20 cellular contexts compared by ENCODE assay signal in the genomic region with DNA sequence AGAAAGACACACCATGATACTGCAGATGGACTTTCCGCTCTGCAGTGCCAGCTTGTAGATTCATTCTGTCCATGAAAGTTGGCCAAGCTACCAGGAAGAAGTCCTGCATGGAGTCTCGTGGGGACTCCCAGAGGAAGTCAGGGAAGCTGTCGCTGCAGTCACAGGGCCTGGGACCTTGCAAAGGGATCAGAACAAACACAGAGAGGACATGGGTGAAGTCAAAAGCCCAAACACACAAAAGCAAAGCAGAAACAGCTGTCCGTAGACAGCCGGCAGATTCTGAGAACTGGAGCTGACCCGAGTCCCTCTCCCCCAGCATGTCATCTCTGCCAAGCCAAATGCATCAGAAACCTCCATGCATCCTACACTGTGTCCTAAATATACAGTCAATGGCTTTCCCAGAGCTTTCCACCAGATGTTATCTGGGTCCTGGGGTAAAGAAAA.
DNase-seq lines count a peak whose midpoint lies in the region; ATAC-seq and TF ChIP-seq lines count a peak whose summit lies in the region.
"Had no signal": no experiment of that assay in that cellular context is flagged by ENCODE, and none has a peak within 500 bp of the region (broad histone marks: within the 10 kb centered on the region; RNA-seq: fewer than 3 reads in every experiment).

No MANE protein-coding gene starts in this region.

- H3K4me3 ChIP-seq in naive thymus-derived CD4-positive, alpha-beta T cell (ENCODE audit: low read length): no peak overlapping the region
- no peak overlapping the region for H3K4me3 ChIP-seq in transverse colon
- H3K4me3 ChIP-seq: adrenal gland, mucosa of descending colon, SK-N-MC, testis had no signal

- H3K4me1 Mint-ChIP-seq in stimulated activated naive CD8-positive, alpha-beta T cell treated with anti-CD3 and anti-CD28 coated beads, Interleukin-15, amount 100 ng/mL, for 72 hours: no peaks in the 10 kb centered on the region
- no peaks in the 10 kb centered on the region for H3K4me1 Mint-ChIP-seq in naive thymus-derived CD4-positive, alpha-beta T cell

- no peaks in the 10 kb centered on the region for H3K9me3 ChIP-seq in naive thymus-derived CD4-positive, alpha-beta T cell (ENCODE audit: control insufficient read depth in 2 of 3, low read length in 3 of 3)
- H3K9me3 ChIP-seq in transverse colon: no peaks in the 10 kb centered on the region
- H3K9me3 ChIP-seq: adrenal gland, mucosa of descending colon, testis had no signal

- H3K27me3 Mint-ChIP-seq in stimulated activated naive CD8-positive, alpha-beta T cell treated with anti-CD3 and anti-CD28 coated beads, Interleukin-15, amount 100 ng/mL, for 72 hours: peaks cover 95% of the 10 kb centered on the region
- peaks cover 37 to 75% (median 55%) of the 10 kb centered on the region in 5 donors for H3K27me3 Mint-ChIP-seq in naive thymus-derived CD4-positive, alpha-beta T cell

- CTCF ChIA-PET in naive thymus-derived CD4-positive, alpha-beta T cell (lab: Charles Lee): interaction anchor here (1.0 kb wide), 1 partner anchor 21 kb away, joined by 3 read pairs; no protein-coding TSS in a partner anchor

- 60 to 80% methylated on average over 3 to 6 of the region's 6 CpGs for WGBS in transverse colon (ENCODE audit: low coverage in 1 of 2), 2 donors

- H3K36me3 Mint-ChIP-seq in naive thymus-derived CD4-positive, alpha-beta T cell: no peaks in the 10 kb centered on the region
- H3K36me3 Mint-ChIP-seq: activated CD4-positive, alpha-beta memory T cell treated with anti-CD3 and anti-CD28 coated beads for 36 hours had no signal

- intact Hi-C loops in left cardiac atrium (cut with DNase I) (loop anchor here in 1 of 2 donors (10.0 kb wide), 1 partner anchor 207 kb away; no protein-coding TSS in a partner anchor), transverse colon (cut with DNase I; ENCODE audit: low total_unique reads) (no loop called here)
- intact Hi-C loops in naive thymus-derived CD4-positive, alpha-beta T cell (cut with micrococcal nuclease): no loop called here

- no peaks in the 10 kb centered on the region for H3K9me3 Mint-ChIP-seq in stimulated activated naive CD8-positive, alpha-beta T cell treated with anti-CD3 and anti-CD28 coated beads, Interleukin-15, amount 100 ng/mL, for 72 hours
- H3K9me3 Mint-ChIP-seq in naive thymus-derived CD4-positive, alpha-beta T cell: no peaks in the 10 kb centered on the region
- H3K9me3 Mint-ChIP-seq: activated CD4-positive, alpha-beta memory T cell treated with anti-CD3 and anti-CD28 coated beads for 36 hours had no signal

- no peak for TF ChIP-seq POLR2A in transverse colon (IDR thresholded peaks at IDR 0.05)

- no peaks in the 10 kb centered on the region for H3K36me3 ChIP-seq in naive thymus-derived CD4-positive, alpha-beta T cell (ENCODE audit: control insufficient read depth in 2 of 3, insufficient read depth in 3 of 3, low read length in 3 of 3)
- no peaks in the 10 kb centered on the region for H3K36me3 ChIP-seq in transverse colon

- ATAC-seq in left cardiac atrium (peak; percentile 60 to 61), omental fat pad (ENCODE audit: low FRiP score) (peak; percentile 37), HG02870 (IDR thresholded peaks at IDR 0.05; ENCODE audit: unreplicated experiment) (no peak)
- ATAC-seq in stimulated activated naive CD8-positive, alpha-beta T cell treated with anti-CD3 and anti-CD28 coated beads, Interleukin-15, amount 100 ng/mL, for 72 hours: no peak
- no peak for ATAC-seq in naive thymus-derived CD4-positive, alpha-beta T cell
- ATAC-seq: esophagus mucosa, mucosa of descending colon, Panc1 had no signal

- DNase-seq in cerebellar cortex (ENCODE audit: low spot score) (peak; percentile 67), left cardiac atrium (no peak), omental fat pad (ENCODE audit: low spot score) (no peak), transverse colon (no peak)
- DNase-seq in stimulated activated naive CD8-positive, alpha-beta T cell treated with anti-CD3 and anti-CD28 coated beads, Interleukin-15, amount 100 ng/mL, for 72 hours: no peak
- DNase-seq in naive thymus-derived CD4-positive, alpha-beta T cell: no peak
- DNase-seq: activated CD4-positive, alpha-beta memory T cell treated with anti-CD3 and anti-CD28 coated beads for 36 hours; effector CD8-positive, alpha-beta T cell; Karpas-422; mucosa of descending colon; NCI-H1092; NCI-H2081 treated with DMSO at 0.1 percent for 48 hours; NCI-H446 treated with DMSO at 0.1 percent for 48 hours; NK-92 treated with Interleukin-12 subunit alpha and Interleukin-12 subunit beta, amount 100 ng/mL, for 24 hours; testis had no signal

- no peak overlapping the region for H3K4me3 Mint-ChIP-seq in stimulated activated naive CD8-positive, alpha-beta T cell treated with anti-CD3 and anti-CD28 coated beads, Interleukin-15, amount 100 ng/mL, for 72 hours
- no peak overlapping the region for H3K4me3 Mint-ChIP-seq in naive thymus-derived CD4-positive, alpha-beta T cell
- H3K4me3 Mint-ChIP-seq: activated CD4-positive, alpha-beta memory T cell treated with anti-CD3 and anti-CD28 coated beads for 36 hours had no signal

- H3K27ac ChIP-seq in naive thymus-derived CD4-positive, alpha-beta T cell (ENCODE audit: low read depth, low read length): no peak overlapping the region
- peak overlapping the region in 2 of 4 donors; percentile 40 to 44 for H3K27ac ChIP-seq in transverse colon
- H3K27ac ChIP-seq: SK-N-MC, testis had no signal

- in situ Hi-C loops in transverse colon (cut with MboI; ENCODE audit: low pct_ligation_motif_present in 1 of 4, low pct_unique_long_range_greater_than_20kb in 1 of 4, low sequenced_read_pairs in 3 of 4): no loop called here

- H3K4me1 ChIP-seq in naive thymus-derived CD4-positive, alpha-beta T cell (ENCODE audit: control insufficient read depth in 2 of 2, insufficient read depth in 2 of 2, low read length in 2 of 2): no peaks in the 10 kb centered on the region
- peaks cover 0 to 4% (median 0%) of the 10 kb centered on the region in 4 donors for H3K4me1 ChIP-seq in transverse colon
- H3K4me1 ChIP-seq: testis had no signal

- H3K27ac Mint-ChIP-seq in stimulated activated naive CD8-positive, alpha-beta T cell treated with anti-CD3 and anti-CD28 coated beads, Interleukin-15, amount 100 ng/mL, for 72 hours: no peak overlapping the region
- no peak overlapping the region for H3K27ac Mint-ChIP-seq in naive thymus-derived CD4-positive, alpha-beta T cell
- H3K27ac Mint-ChIP-seq: activated CD4-positive, alpha-beta memory T cell treated with anti-CD3 and anti-CD28 coated beads for 36 hours had no signal

- H3K27me3 ChIP-seq in naive thymus-derived CD4-positive, alpha-beta T cell (ENCODE audit: control insufficient read depth in 2 of 2, insufficient read depth in 2 of 2, low read length in 2 of 2): no peaks in the 10 kb centered on the region
- no peaks in the 10 kb centered on the region for H3K27me3 ChIP-seq in transverse colon
- H3K27me3 ChIP-seq: adrenal gland, testis had no signal

- no peak for TF ChIP-seq EP300 in transverse colon (IDR thresholded peaks at IDR 0.05; ENCODE audit: low read depth)

- POLR2A ChIA-PET in naive thymus-derived CD4-positive, alpha-beta T cell (lab: Charles Lee): no interaction called here

- TF ChIP-seq CTCF in omental fat pad (IDR thresholded peaks at IDR 0.05) (no peak), transverse colon (IDR thresholded peaks at IDR 0.05) (no peak)

Comparison
In these comparisons a context has a peak if more than half of its experiments do, and no peak if none do; other contexts are left out.
1. ATAC-seq: peak in left cardiac atrium (2 of 2) and omental fat pad (single experiment); none in stimulated activated naive CD8-positive, alpha-beta T cell treated with anti-CD3 and anti-CD28 coated beads, Interleukin-15, amount 100 ng/mL, for 72 hours (single experiment), naive thymus-derived CD4-positive, alpha-beta T cell (single experiment) and HG02870 (single experiment).